ENCODE assay signal across 1 cellular context in genomic region chr19:1261863-1262686, GRCh38.
A peak's percentile ranks its signal among the peaks of the same experiment; 100 is the strongest.
TF ChIP-seq lines count a peak whose summit lies in the region.

No MANE protein-coding gene starts in this region.

TF ChIP-seq in HepG2, 621 proteins besides CTCF, POLR2A, EP300 and RAD21 (continued from another document):
- TF ChIP-seq THRA (CRISPR knock-in tag; IDR thresholded peaks at IDR 0.05; ENCODE audit: borderline replicate concordance), result peak; percentile 86
- no peak for TF ChIP-seq ZHX2 (IDR thresholded peaks at IDR 0.05; ENCODE audit: low read depth)
- no peak for TF ChIP-seq ZHX2 (CRISPR knock-in tag; IDR thresholded peaks at IDR 0.05; ENCODE audit: borderline replicate concordance)
- TF ChIP-seq HOMEZ (CRISPR knock-in tag; IDR thresholded peaks at IDR 0.05; ENCODE audit: low read depth), result 0 out of 2 replicates have a peak, but pooled peaks have one; percentile 16
- TF ChIP-seq PAX8 (CRISPR knock-in tag; IDR thresholded peaks at IDR 0.05; ENCODE audit: borderline replicate concordance), result no peak
- no peak for TF ChIP-seq CCDC6 (CRISPR knock-in tag; IDR thresholded peaks at IDR 0.05)
- TF ChIP-seq ZNF788 (CRISPR knock-in tag; IDR thresholded peaks at IDR 0.05; ENCODE audit: borderline replicate concordance), result peak; percentile 28; the same call in 1 of the 2 replicates
- TF ChIP-seq SP4 (CRISPR knock-in tag; IDR thresholded peaks at IDR 0.05), result 0 out of 2 replicates have a peak, but pooled peaks have one; percentile 36
- no peak for TF ChIP-seq NBN (conservative IDR thresholded peaks at IDR 0.05)
- peak; percentile 61 for TF ChIP-seq ZFX (CRISPR knock-in tag; IDR thresholded peaks at IDR 0.05; ENCODE audit: low read depth)
- no peak for TF ChIP-seq CBX2 (IDR thresholded peaks at IDR 0.05; ENCODE audit: low read depth, low read length)
- TF ChIP-seq CBX2 (CRISPR knock-in tag; IDR thresholded peaks at IDR 0.05; ENCODE audit: low read depth), result no peak
- no peak for TF ChIP-seq NCOA5 (CRISPR knock-in tag; IDR thresholded peaks at IDR 0.05)
- TF ChIP-seq BCL6 (CRISPR knock-in tag; IDR thresholded peaks at IDR 0.05), result peak; percentile 28
- no peak for TF ChIP-seq LRRFIP1 (CRISPR knock-in tag; conservative IDR thresholded peaks at IDR 0.05)
- no peak for TF ChIP-seq ATF1 (CRISPR knock-in tag; IDR thresholded peaks at IDR 0.05)
- TF ChIP-seq MXI1 (IDR thresholded peaks at IDR 0.05; ENCODE audit: borderline replicate concordance, low read depth, low read length), result peak; percentile 31; the same call in 1 of the 3 replicates
- TF ChIP-seq MATR3 (CRISPR knock-in tag; IDR thresholded peaks at IDR 0.05), result no peak
- peak; percentile 73 for TF ChIP-seq NR2F6 (IDR thresholded peaks at IDR 0.05)
- peak; percentile 75 for TF ChIP-seq NR2F6 (CRISPR knock-in tag; IDR thresholded peaks at IDR 0.05)
- TF ChIP-seq ZNF142 (CRISPR knock-in tag; IDR thresholded peaks at IDR 0.05), result no peak
- no peak for TF ChIP-seq KDM5B (CRISPR knock-in tag; IDR thresholded peaks at IDR 0.05; ENCODE audit: borderline replicate concordance)
- TF ChIP-seq HNRNPLL (IDR thresholded peaks at IDR 0.05; ENCODE audit: low read depth, low read length, poor library complexity, severe bottlenecking), result peak; percentile 19
- TF ChIP-seq ZFP91 (CRISPR knock-in tag; IDR thresholded peaks at IDR 0.05; ENCODE audit: borderline replicate concordance), result peak; percentile 16; the same call in 1 of the 2 replicates
- no peak for TF ChIP-seq ZNF572 (CRISPR knock-in tag; IDR thresholded peaks at IDR 0.05)
- TF ChIP-seq GMEB1 (CRISPR knock-in tag; IDR thresholded peaks at IDR 0.05; ENCODE audit: borderline replicate concordance), result peak; percentile 37; the same call in 1 of the 2 replicates
- TF ChIP-seq TSC22D2 (CRISPR knock-in tag; IDR thresholded peaks at IDR 0.05; ENCODE audit: borderline replicate concordance), result no peak
- 0 out of 2 replicates have a peak, but pooled peaks have one; percentile 7 for TF ChIP-seq KDM6A (CRISPR knock-in tag; IDR thresholded peaks at IDR 0.05; ENCODE audit: low read depth)
- TF ChIP-seq RXRA (CRISPR knock-in tag; IDR thresholded peaks at IDR 0.05), result peak; percentile 89
- 0 out of 2 replicates have a peak, but pooled peaks have one; percentile 19 for TF ChIP-seq KAT8 (CRISPR knock-in tag; IDR thresholded peaks at IDR 0.05)
- TF ChIP-seq NR2F1 (CRISPR knock-in tag; IDR thresholded peaks at IDR 0.05), result peak; percentile 63 to 81
TF ChIP-seq in HepG2: peak in this region for 99.
